Comparison of ENCODE assay signal across 20 cellular contexts in genomic region chr22:49626361-49627216, GRCh38.
"Had no signal": no experiment of that assay in that cellular context is flagged by ENCODE, and none has a peak within 500 bp of the region (broad histone marks: within the 10 kb centered on the region; RNA-seq: fewer than 3 reads in every experiment).

No MANE protein-coding gene starts in this region.

- H3K4me1 ChIP-seq: left lung, sigmoid colon, thyroid gland, vagina had no signal

- FAIRE-seq: endothelial cell of umbilical vein, islet of Langerhans had no signal

- H3K9me3 ChIP-seq: left lung, sigmoid colon, suprapubic skin, thyroid gland, upper lobe of left lung, vagina had no signal

- H3K36me3 ChIP-seq: sigmoid colon, suprapubic skin, thyroid gland, upper lobe of left lung, vagina had no signal

- ATAC-seq: left lung; stimulated activated naive CD8-positive, alpha-beta T cell treated with anti-CD3 and anti-CD28 coated beads, Interleukin-15, Interleukin-2, amounts not matched to agents 100 U/mL and 50 U/mL, for 24 hours had no signal

- H3K27ac ChIP-seq: coronary artery, left lung, sigmoid colon, skin epidermis, suprapubic skin, thyroid gland, vagina had no signal

- H3K4me3 ChIP-seq: coronary artery, left lung, sigmoid colon, skin epidermis, suprapubic skin, thyroid gland, upper lobe of left lung, vagina had no signal

- H3K27me3 ChIP-seq: thyroid gland, upper lobe of left lung, vagina had no signal

- DNase-seq: effector CD4-positive, alpha-beta T cell; endodermal cell; erythroblast; foreskin melanocyte; head of caudate nucleus; mesendoderm; naive B cell; sigmoid colon; stimulated activated CD4-positive, alpha-beta T cell treated with anti-CD3 and anti-CD28 coated beads, Interleukin-12 subunit alpha, Interleukin-12 subunit beta, amount 100 ng/mL, for 4 hours; stimulated activated CD4-positive, alpha-beta T cell treated with anti-CD3 and anti-CD28 coated beads, Interleukin-2, amount 100 ng/mL, for 48 hours; stimulated activated naive CD8-positive, alpha-beta T cell treated with anti-CD3 and anti-CD28 coated beads, Interleukin-15, Interleukin-2, amounts not matched to agents 100 U/mL and 50 U/mL, for 24 hours; thyroid gland had no signal
